ENCODE assay signal across 20 cellular contexts in the genomic region with DNA sequence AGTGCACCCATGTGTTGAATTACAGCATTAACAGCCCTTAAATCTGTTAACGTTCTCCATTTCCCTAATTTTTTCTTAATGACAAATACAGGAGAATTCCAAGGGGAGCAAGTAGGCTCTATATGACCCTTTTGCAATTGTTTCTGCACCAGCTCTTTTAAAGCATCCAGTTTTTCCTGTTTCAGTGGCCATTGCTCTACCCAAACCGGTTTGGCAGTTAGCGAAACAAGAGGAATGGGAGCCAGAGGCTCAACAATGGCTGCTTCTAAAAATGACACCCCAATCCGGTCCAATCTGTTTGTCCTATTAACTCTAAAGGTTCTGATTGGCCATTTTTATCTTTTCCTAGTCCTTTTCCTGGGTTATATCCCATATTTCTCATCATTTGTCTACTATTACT.
"Had no signal": no experiment of that assay in that cellular context is flagged by ENCODE, and none has a peak within 500 bp of the region (broad histone marks: within the 10 kb centered on the region; RNA-seq: fewer than 3 reads in every experiment).

No MANE protein-coding gene starts in this region.

- H3K4me3 ChIP-seq: colonic mucosa, lower lobe of right lung, spleen, vagina had no signal

- H3K9me3 ChIP-seq: colonic mucosa, neutrophil, vagina had no signal

- DNase-seq: activated CD4-positive, alpha-beta T cell treated with anti-CD3 and anti-CD28 coated beads, Interleukin-2, amount 50 U/mL, for 1 hour; activated CD8-positive, alpha-beta memory T cell treated with anti-CD3 and anti-CD28 coated beads, Interleukin-2, amount 50 U/mL, for 4 hours; activated naive CD4-positive, alpha-beta T cell treated with anti-CD3 and anti-CD28 coated beads for 36 hours; activated T-cell treated with anti-CD3 and anti-CD28 coated beads, Interleukin-2, amount 50 U/mL, for 4 hours; colonic mucosa; endodermal cell; glutamatergic neuron; hippocampal formation; islet precursor cell; left colon; lower lobe of right lung; retina; spleen; stimulated activated CD4-positive, alpha-beta T cell treated with anti-CD3 and anti-CD28 coated beads, Interleukin-4, amount 100 ng/mL, for 4 hours; T-helper 9 cell had no signal

- H3K4me1 ChIP-seq: colonic mucosa, foreskin keratinocyte, spleen had no signal

- H3K27me3 ChIP-seq: colonic mucosa, neutrophil, spleen, vagina had no signal

- H3K27ac ChIP-seq: colonic mucosa, foreskin keratinocyte, lower lobe of right lung, neutrophil, spleen, vagina had no signal

- ATAC-seq: activated T-cell treated with anti-CD3 and anti-CD28 coated beads, Interleukin-2, amount 50 U/mL, for 4 hours; foreskin keratinocyte; left colon; lower lobe of right lung; natural killer cell treated with Interleukin-12 subunit alpha and Interleukin-12 subunit beta and Interleukin-15 and Interleukin-18, amount 100 ng/mL, for 72 hours; stimulated activated memory B cell treated with anti-CD40 and anti-IgM and Interleukin-4, amounts not matched to agents 10 μg/mL and 1 μg/mL and 100 μg/mL, for 72 hours had no signal

- H3K36me3 ChIP-seq: colonic mucosa, lower lobe of right lung, neutrophil, spleen, vagina had no signal
